ENCODE assay signal across 9 cellular contexts in genomic region chr11:43736502-43737193, GRCh38. TPM values are rescaled to one million over a fixed set of nuclear protein-coding genes. Genes with fewer than 3 reads are reported as not detected.
DNase-seq lines count a peak whose midpoint lies in the region; ATAC-seq and TF ChIP-seq lines count a peak whose summit lies in the region.
"Had no signal": no experiment of that assay in that cellular context is flagged by ENCODE, and none has a peak within 500 bp of the region (broad histone marks: within the 10 kb centered on the region; RNA-seq: fewer than 3 reads in every experiment).

No MANE protein-coding gene starts in this region.

- peak overlapping the region; percentile 48 for H3K4me2 ChIP-seq in hepatocyte

- DNase-seq in SIG-M5 treated with dmso at 0.1 percent for 504 hours (lab: John Stamatoyannopoulos, UW; ENCODE audit: unreplicated experiment) (peak; percentile 1), SIG-M5 (lab: John Stamatoyannopoulos, UW) (no peak), astrocyte of the hippocampus (ENCODE audit: low read depth, low spot score) (peak; percentile 75), hepatocyte (ENCODE audit: low spot score) (no peak), thyroid gland (no peak)
- DNase-seq in activated CD4-positive, alpha-beta T cell treated with anti-CD3 and anti-CD28 coated beads, Interleukin-2, amount 50 U/mL, for 1 hour, result no peak
- no peak for DNase-seq in effector memory CD4-positive, alpha-beta T cell
- DNase-seq: NCI-H1048 had no signal

- H3K4me3 ChIP-seq in hepatocyte, result no peak overlapping the region
- no peak overlapping the region for H3K4me3 ChIP-seq in thyroid gland (replicated peaks in 1 of 3)
- H3K4me3 ChIP-seq in effector memory CD4-positive, alpha-beta T cell (ENCODE audit: insufficient read depth, low read depth, low read length, poor library complexity, severe bottlenecking), result no peak overlapping the region

- no peaks in the 10 kb centered on the region for H3K9me2 ChIP-seq in hepatocyte (replicated peaks; ENCODE audit: insufficient read depth)

- H3K4me1 ChIP-seq in hepatocyte (ENCODE audit: insufficient read depth) (peaks cover 31% of the 10 kb centered on the region), thyroid gland (peaks cover 30 to 40% of the 10 kb centered on the region in 2 donors)
- H3K4me1 ChIP-seq in effector memory CD4-positive, alpha-beta T cell (ENCODE audit: control insufficient read depth, insufficient read depth, low read length, poor library complexity, severe bottlenecking), result no peaks in the 10 kb centered on the region

- H3K27me3 ChIP-seq in hepatocyte, result no peaks in the 10 kb centered on the region
- H3K27me3 ChIP-seq in thyroid gland, result no peaks in the 10 kb centered on the region
- H3K27me3 ChIP-seq in effector memory CD4-positive, alpha-beta T cell (replicated peaks; ENCODE audit: control insufficient read depth, insufficient read depth, low read length, poor library complexity, severe bottlenecking), result no peaks in the 10 kb centered on the region

- no peak for TF ChIP-seq POLR2A in thyroid gland (IDR thresholded peaks at IDR 0.05)

- WGBS in hepatocyte (ENCODE audit: low lambda C conversion rate, missing lambda C conversion rate), result 55% methylated on average over 5 of the region's 5 CpGs
- WGBS in thyroid gland, 2 donors, result 34 to 39% methylated on average over 5 of the region's 5 CpGs

- ATAC-seq in HG03442 (IDR thresholded peaks at IDR 0.05; ENCODE audit: unreplicated experiment), result no peak

- no peaks in the 10 kb centered on the region for H3K9me3 ChIP-seq in hepatocyte (ENCODE audit: low read depth)
- H3K9me3 ChIP-seq in thyroid gland, result no peaks in the 10 kb centered on the region
- no peaks in the 10 kb centered on the region for H3K9me3 ChIP-seq in effector memory CD4-positive, alpha-beta T cell (ENCODE audit: control insufficient read depth, low read length)

- H3K27ac ChIP-seq in hepatocyte (peak overlapping the region; percentile 76), thyroid gland (peak overlapping the region; percentile 33 to 66 (median 61))
- no peak overlapping the region for H3K27ac ChIP-seq in effector memory CD4-positive, alpha-beta T cell (ENCODE audit: insufficient read depth, low read length, poor library complexity, severe bottlenecking)

- no peak overlapping the region for H2AFZ ChIP-seq in hepatocyte

- peaks cover 74% of the 10 kb centered on the region for H3K79me2 ChIP-seq in hepatocyte

- TF ChIP-seq CTCF in hepatocyte (IDR thresholded peaks at IDR 0.05; ENCODE audit: poor library complexity) (no peak), thyroid gland (IDR thresholded peaks at IDR 0.05) (no peak)

- intact Hi-C loops in thyroid gland (cut with DNase I), result no loop called here

- H4K20me1 ChIP-seq in hepatocyte (ENCODE audit: insufficient read depth, poor library complexity, severe bottlenecking), result peaks cover 3% of the 10 kb centered on the region

- H3K36me3 ChIP-seq in hepatocyte (replicated peaks; ENCODE audit: insufficient read depth, low read depth) (no peaks in the 10 kb centered on the region), thyroid gland (no peaks in the 10 kb centered on the region)
- H3K36me3 ChIP-seq in effector memory CD4-positive, alpha-beta T cell (ENCODE audit: control insufficient read depth, insufficient read depth, low read length), result no peaks in the 10 kb centered on the region

RNA-seq across cellular contexts. Expression of gene HSD17B12, which starts 56.1 kb away (rescaled TPM):
- total RNA-seq in hepatocyte, result 137 and 140 TPM in 2 replicates
- polyA plus RNA-seq in hepatocyte, result 78.7 and 83.2 TPM in 2 replicates
- 100 to 1,000 TPM in 1 of 4 donors, 10 to 100 TPM in 3; 70.1 to 104 (median 94.4) TPM for total RNA-seq in thyroid gland

Comparison
In these comparisons a context has a peak if more than half of its experiments do, and no peak if none do; other contexts are left out.
1. DNase-seq: peak in SIG-M5 treated with dmso at 0.1 percent for 504 hours (single experiment) and astrocyte of the hippocampus (single experiment); none in SIG-M5 (single experiment), hepatocyte (single experiment), thyroid gland (0 of 2), activated CD4-positive, alpha-beta T cell treated with anti-CD3 and anti-CD28 coated beads, Interleukin-2, amount 50 U/mL, for 1 hour (single experiment) and effector memory CD4-positive, alpha-beta T cell (0 of 3).